8 cellular contexts compared by ENCODE assay signal in the genomic region with DNA sequence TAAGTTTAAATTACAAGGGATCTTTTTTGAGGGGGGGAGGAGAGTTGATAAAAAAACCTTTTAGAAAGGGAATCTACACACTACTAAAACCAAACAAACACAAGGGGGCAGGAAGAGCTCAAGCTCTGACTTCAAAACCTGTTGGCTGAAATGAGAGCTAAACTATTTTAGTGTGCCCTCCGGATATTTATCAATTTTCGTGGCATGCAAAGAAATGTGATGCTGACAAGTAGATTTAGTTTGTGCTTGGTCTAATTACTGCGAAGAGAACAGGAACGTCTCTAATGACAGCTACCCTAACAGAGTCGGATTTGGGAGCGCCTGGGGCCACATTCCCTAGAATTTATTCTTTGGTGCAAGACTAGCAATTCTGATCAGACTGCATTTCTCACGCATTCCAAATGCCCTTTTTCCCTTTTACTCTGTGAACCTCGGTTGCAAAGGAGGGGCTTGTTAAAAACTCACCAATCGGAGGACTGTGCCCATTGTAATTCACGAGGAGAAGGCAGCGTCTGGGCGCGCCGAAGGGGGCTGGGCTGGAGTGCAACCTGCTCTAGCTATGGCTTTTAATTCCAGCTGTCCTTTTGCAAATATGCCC. TPM values are rescaled to one million over a fixed set of nuclear protein-coding genes. Genes with fewer than 3 reads are reported as not detected.
A peak's percentile ranks its signal among the peaks of the same experiment; 100 is the strongest.
DNase-seq lines count a peak whose midpoint lies in the region; ATAC-seq, FAIRE-seq and TF ChIP-seq lines count a peak whose summit lies in the region.

No MANE protein-coding gene starts in this region.

- no peak overlapping the region for H3K4me2 ChIP-seq in HepG2 (ENCODE audit: low read depth, low read length)

- H3K9me3 ChIP-seq in HepG2 (ENCODE audit: low read length) = no peaks in the 10 kb centered on the region
- no peaks in the 10 kb centered on the region for H3K9me3 ChIP-seq in uterus

- intact Hi-C loops in HepG2 (cut with micrococcal nuclease; ENCODE audit: unreplicated experiment) (loop anchor here (1.0 kb wide), 1 partner anchor 229 kb away; no protein-coding TSS in a partner anchor), uterus (cut with DNase I; ENCODE audit: low total_unique reads) (no loop called here)

- TF ChIP-seq POLR2A in HepG2 (IDR thresholded peaks at IDR 0.05; ENCODE audit: insufficient read depth in 1 of 2, low read depth in 2 of 2, low read length in 2 of 2) (no peak), uterus (IDR thresholded peaks at IDR 0.05) (no peak)

- H3K4me1 ChIP-seq in HepG2 (ENCODE audit: insufficient read depth, low read length) = no peaks in the 10 kb centered on the region
- peaks cover 0 to 5% of the 10 kb centered on the region in 2 donors for H3K4me1 ChIP-seq in uterus

- H3K27ac ChIP-seq in brain microvascular endothelial cell = no peak overlapping the region
- H3K27ac ChIP-seq in HepG2 (ENCODE audit: extremely low read length, insufficient read depth, low read length) = no peak overlapping the region
- no peak overlapping the region for H3K27ac ChIP-seq in uterus

- no peak overlapping the region for H2AFZ ChIP-seq in HepG2 (ENCODE audit: low read length)

- no peak overlapping the region for H3K9ac ChIP-seq in HepG2 (ENCODE audit: insufficient read depth, low read depth, low read length)

- no peak for TF ChIP-seq RAD21 in HepG2 (CRISPR knock-in tag; IDR thresholded peaks at IDR 0.05)

- TF ChIP-seq EP300 in HepG2 (IDR thresholded peaks at IDR 0.05; ENCODE audit: low read depth in 2 of 2, low read length in 2 of 2) = no peak
- TF ChIP-seq EP300 in HepG2 (CRISPR knock-in tag; IDR thresholded peaks at IDR 0.05; ENCODE audit: borderline replicate concordance) = no peak

- POLR2A ChIA-PET in HepG2 (lab: Yijun Ruan, JAX) = no interaction called here

- H3K27me3 ChIP-seq in brain microvascular endothelial cell (replicated peaks) = peaks cover 22% of the 10 kb centered on the region
- H3K27me3 ChIP-seq in HepG2 (ENCODE audit: control insufficient read depth in 1 of 2, insufficient read depth in 2 of 2, low read length in 2 of 2) = peaks cover 2 to 20% of the 10 kb centered on the region in 2 experiments; a peak in 3 of 5 replicates
- peaks cover 0 to 15% of the 10 kb centered on the region in 2 donors for H3K27me3 ChIP-seq in uterus

- H3K79me2 ChIP-seq in HepG2 (ENCODE audit: insufficient read depth, low read length) = no peaks in the 10 kb centered on the region

- BruUV-seq in HepG2 (replicated peaks; lab: Mats Ljungman, UMichigan) = no TSS peak

- DNase-seq in ACHN (peak; percentile 51), LNCaP clone FGC (ENCODE audit: low read depth) (no peak), brain microvascular endothelial cell (no peak), HepG2 (ENCODE audit: low spot score) (no peak), uterus (no peak)

- no peaks in the 10 kb centered on the region for H3K36me3 ChIP-seq in brain microvascular endothelial cell (replicated peaks)
- no peaks in the 10 kb centered on the region for H3K36me3 ChIP-seq in HepG2 (replicated peaks in 1 of 2; ENCODE audit: control insufficient read depth in 1 of 2, insufficient read depth in 2 of 2, low read length in 2 of 2)
- no peaks in the 10 kb centered on the region for H3K36me3 ChIP-seq in uterus

- ATAC-seq in HepG2 = no peak
- no peak for ATAC-seq in HG03280 (IDR thresholded peaks at IDR 0.05; ENCODE audit: unreplicated experiment)
- ATAC-seq in HG03469 (IDR thresholded peaks at IDR 0.05; ENCODE audit: unreplicated experiment) = no peak
- no peak for ATAC-seq in HG02938 (IDR thresholded peaks at IDR 0.05; ENCODE audit: unreplicated experiment)

- 11% methylated on average over 9 of the region's 14 CpGs for WGBS in HepG2 (ENCODE audit: low lambda C conversion rate)

- FAIRE-seq in HepG2 (lab: Jason Lieb, UNC) = no peak

- TF ChIP-seq CTCF in LNCaP clone FGC (IDR thresholded peaks at IDR 0.05; ENCODE audit: control insufficient read depth, extremely low read depth, insufficient read depth) = peak; percentile 34
- TF ChIP-seq CTCF in brain microvascular endothelial cell (IDR thresholded peaks at IDR 0.05; ENCODE audit: low read depth, low read length, missing control alignments) = peak; percentile 41
- 0 out of 2 replicates have a peak, but pooled peaks have one; percentile 11 for TF ChIP-seq CTCF in HepG2 (CRISPR knock-in tag; IDR thresholded peaks at IDR 0.05)
- peak in 2 of 4 experiments; percentile 17 to 33 for TF ChIP-seq CTCF in uterus (IDR thresholded peaks at IDR 0.05)

- H3K4me3 ChIP-seq in LNCaP clone FGC (ENCODE audit: low read depth, low read length) (no peak overlapping the region), brain microvascular endothelial cell (ENCODE audit: low read depth, low read length) (peak overlapping the region; percentile 50), HepG2 (replicated peaks in 1 of 3; ENCODE audit: insufficient read depth in 1 of 3, low read depth in 2 of 3, low read length in 3 of 3) (no peak overlapping the region), uterus (peak overlapping the region; percentile 18 to 44)

- H4K20me1 ChIP-seq in HepG2 (ENCODE audit: insufficient read depth, low read length) = no peaks in the 10 kb centered on the region

- in situ Hi-C loops in ACHN (cut with HindIII; ENCODE audit: low pct_ligation_motif_present, low pct_unique_long_range_greater_than_20kb, low sequenced_read_pairs) (no loop called here), brain microvascular endothelial cell (cut with HindIII; ENCODE audit: low pct_ligation_motif_present, low sequenced_read_pairs) (no loop called here), HepG2 (cut with HindIII; ENCODE audit: extremely low pct_ligation_motif_present, low pct_unique_long_range_greater_than_20kb) (no loop called here)

- CTCF ChIA-PET in HepG2 (lab: Yijun Ruan, JAX; ENCODE audit: low intra/inter-chr PET ratio, low total read pairs) = no interaction called here

TF ChIP-seq in HepG2, 621 proteins besides CTCF, POLR2A, EP300 and RAD21 (continues in another document):
- TF ChIP-seq ZNF264 (CRISPR knock-in tag; IDR thresholded peaks at IDR 0.05) = no peak
- TF ChIP-seq ZNF891 (CRISPR knock-in tag; IDR thresholded peaks at IDR 0.05) = no peak
- no peak for TF ChIP-seq CEBPZ (IDR thresholded peaks at IDR 0.05; ENCODE audit: low read length)
- TF ChIP-seq, protein P1, sequence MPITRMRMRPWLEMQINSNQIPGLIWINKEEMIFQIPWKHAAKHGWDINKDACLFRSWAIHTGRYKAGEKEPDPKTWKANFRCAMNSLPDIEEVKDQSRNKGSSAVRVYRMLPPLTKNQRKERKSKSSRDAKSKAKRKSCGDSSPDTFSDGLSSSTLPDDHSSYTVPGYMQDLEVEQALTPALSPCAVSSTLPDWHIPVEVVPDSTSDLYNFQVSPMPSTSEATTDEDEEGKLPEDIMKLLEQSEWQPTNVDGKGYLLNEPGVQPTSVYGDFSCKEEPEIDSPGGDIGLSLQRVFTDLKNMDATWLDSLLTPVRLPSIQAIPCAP (CRISPR knock-in tag; IDR thresholded peaks at IDR 0.05; ENCODE audit: low read depth) = no peak
- TF ChIP-seq ZNF547 (CRISPR knock-in tag; IDR thresholded peaks at IDR 0.05) = no peak
- no peak for TF ChIP-seq ZNF703 (CRISPR knock-in tag; IDR thresholded peaks at IDR 0.05; ENCODE audit: borderline replicate concordance)

RNA-seq across cellular contexts. Expression of gene FREM2, which starts 0.8 kb away (rescaled TPM):
- total RNA-seq in HepG2 (2016; rRNA removed; fragmentation: Illumina TruSeq; extraction: Trizol) (not detected in 2 replicates), uterus (10 to 100 TPM in 1 of 4 donors, 1 to 10 TPM in 2, under 1 TPM in 1; under 0.01 to 34.3 (median 2.5) TPM)
- not detected in 2 replicates for total RNA-seq in HepG2 (2016; cell fraction: cytosol; rRNA removed; fragmentation: Illumina TruSeq; extraction: Trizol; ENCODE audit: low read depth)
- not detected in 2 replicates for total RNA-seq in HepG2 (2016; cell fraction: insoluble cytoplasmic fraction; rRNA removed; fragmentation: Illumina TruSeq; extraction: Trizol)
- total RNA-seq in HepG2 (2016; cell fraction: membrane; rRNA removed; fragmentation: Illumina TruSeq; extraction: Trizol) = not detected in 2 replicates
- total RNA-seq in HepG2 (2016; cell fraction: nucleus; rRNA removed; fragmentation: Illumina TruSeq; extraction: Trizol) = not detected in 2 replicates
- polyA plus RNA-seq in HepG2 (2011; rRNA removed) = not detected in 2 replicates
- not detected in 2 replicates for polyA plus RNA-seq in HepG2 (2011; cell fraction: cytosol; rRNA removed)
- polyA plus RNA-seq in HepG2 (2011; cell fraction: nucleus; rRNA removed) = not detected in 2 replicates
- not detected in 2 replicates for polyA plus RNA-seq in HepG2 (2012)
- not detected in 2 replicates for polyA plus RNA-seq in HepG2 (2016; cell fraction: cytosol; fragmentation: Illumina TruSeq; extraction: Trizol; ENCODE audit: low read depth)
- not detected in 2 replicates for polyA plus RNA-seq in HepG2 (2016; cell fraction: insoluble cytoplasmic fraction; fragmentation: Illumina TruSeq; extraction: Trizol; ENCODE audit: low read depth)
- not detected in 2 replicates for polyA plus RNA-seq in HepG2 (2016; cell fraction: membrane; fragmentation: Illumina TruSeq; extraction: Trizol; ENCODE audit: low read depth)
- polyA plus RNA-seq in HepG2 (2016; cell fraction: nucleus; fragmentation: Illumina TruSeq; extraction: Trizol; ENCODE audit: insufficient read depth, low read depth) = not detected in 2 replicates
- polyA minus RNA-seq in HepG2 (2011; rRNA and poly(A)+ RNA removed; ENCODE audit: low replicate concordance) = under 0.01 TPM in 1 of 2 replicates, not detected in the other
- not detected in 2 replicates for polyA minus RNA-seq in HepG2 (2011; cell fraction: cytosol; rRNA and poly(A)+ RNA removed)
- not detected in 2 replicates for polyA minus RNA-seq in HepG2 (2011; cell fraction: nucleus; rRNA and poly(A)+ RNA removed)

Comparison
In these comparisons a context has a peak if more than half of its experiments do, and no peak if none do; other contexts are left out.
1. H3K4me3 ChIP-seq: peak in brain microvascular endothelial cell (single experiment) and uterus (2 of 2); none in LNCaP clone FGC (single experiment) and HepG2 (0 of 3).